ENCODE assay signal across 17 cellular contexts in the genomic region with DNA sequence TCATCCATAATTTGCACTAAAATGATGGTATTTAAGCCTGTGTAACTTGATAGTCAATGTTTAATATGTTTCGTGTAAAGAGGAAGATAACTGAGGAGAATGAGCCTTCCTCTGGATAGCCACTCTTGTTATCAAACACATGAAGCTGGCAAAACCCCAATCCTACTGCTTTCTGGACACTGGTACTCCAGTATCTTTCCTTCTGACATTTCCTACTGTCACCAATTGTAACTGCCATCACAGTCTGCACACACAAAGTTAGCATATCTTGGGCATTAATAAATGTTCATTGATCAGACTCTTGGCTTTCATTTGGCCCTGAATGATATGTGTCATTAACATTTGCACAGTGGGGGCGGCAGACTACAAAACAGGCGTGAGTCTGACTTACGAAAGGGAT.
A peak's percentile ranks its signal among the peaks of the same experiment; 100 is the strongest.
DNase-seq lines count a peak whose midpoint lies in the region; ATAC-seq, FAIRE-seq and TF ChIP-seq lines count a peak whose summit lies in the region.
"Had no signal": no experiment of that assay in that cellular context is flagged by ENCODE, and none has a peak within 500 bp of the region (broad histone marks: within the 10 kb centered on the region; RNA-seq: fewer than 3 reads in every experiment).

No MANE protein-coding gene starts in this region.

- no peak overlapping the region for H3K23ac ChIP-seq in H1 (ENCODE audit: insufficient read length)

- CTCF ChIA-PET in H1 (lab: Charles Lee; ENCODE audit: partially characterized antibody) = interaction anchor here (1.0 kb wide), 1 partner anchor 232 kb away, joined by 3 read pairs; no protein-coding TSS in a partner anchor

- no peak overlapping the region for H3K4me2 ChIP-seq in Loucy (ENCODE audit: low read depth, low read length, poor library complexity, severe bottlenecking)
- H3K4me2 ChIP-seq in H1 (ENCODE audit: insufficient read depth in 1 of 2, low read depth in 2 of 2, low read length in 2 of 2) = no peak overlapping the region
- H3K4me2 ChIP-seq in neural cell (ENCODE audit: low read length) = no peak overlapping the region

- H3K27me3 ChIP-seq in Loucy (ENCODE audit: insufficient read depth, low read length, poor library complexity, severe bottlenecking) (no peaks in the 10 kb centered on the region), H1 (replicated peaks in 1 of 4; ENCODE audit: control insufficient read depth in 3 of 4, extremely low read depth in 1 of 4, insufficient read depth in 3 of 4, low read length in 3 of 4) (no peaks in the 10 kb centered on the region), neural cell (ENCODE audit: insufficient read depth, low read depth, low read length) (no peaks in the 10 kb centered on the region), spleen (replicated peaks in 1 of 7) (no peaks in the 10 kb centered on the region)
- H3K27me3 ChIP-seq: BE2C had no signal

- TF ChIP-seq CTCF in Loucy (conservative IDR thresholded peaks at IDR 0.05; ENCODE audit: low read length) = no peak
- TF ChIP-seq CTCF in H1 (IDR thresholded peaks at IDR 0.05; ENCODE audit: control extremely low read depth in 1 of 3, insufficient read depth in 1 of 3, low read depth in 1 of 3, low read length in 3 of 3) = no peak
- no peak for TF ChIP-seq CTCF in neural cell (IDR thresholded peaks at IDR 0.05; ENCODE audit: poor library complexity, severe bottlenecking)
- no peak for TF ChIP-seq CTCF in spleen (IDR thresholded peaks at IDR 0.05 in 8 of 11, conservative IDR thresholded peaks at IDR 0.05 in 3 of 11)
- no peak for TF ChIP-seq CTCF in natural killer cell (IDR thresholded peaks at IDR 0.05)

- FAIRE-seq in H1 (lab: Jason Lieb, UNC) = no peak
- FAIRE-seq: GM12891 had no signal

- no peak overlapping the region for H3K27ac Mint-ChIP-seq in natural killer cell
- H3K27ac Mint-ChIP-seq: CD4-positive, alpha-beta memory T cell had no signal

- no peak for ATAC-seq in natural killer cell

- no peak overlapping the region for H2BK5ac ChIP-seq in H1 (ENCODE audit: low read depth, low read length)

- no peak overlapping the region for H3K4me3 Mint-ChIP-seq in natural killer cell
- H3K4me3 Mint-ChIP-seq: CD4-positive, alpha-beta memory T cell had no signal

- H3K9me3 Mint-ChIP-seq in natural killer cell = peaks cover 0 to 4% of the 10 kb centered on the region in 2 donors
- H3K9me3 Mint-ChIP-seq: CD4-positive, alpha-beta memory T cell had no signal

- H3K9me3 ChIP-seq in Loucy (ENCODE audit: insufficient read depth, low read depth, low read length) (no peaks in the 10 kb centered on the region), H1 (ENCODE audit: insufficient read depth in 2 of 2, low read depth in 1 of 2, low read length in 1 of 2) (no peaks in the 10 kb centered on the region), neural cell (ENCODE audit: low read length) (no peaks in the 10 kb centered on the region), spleen (no peaks in the 10 kb centered on the region)
- H3K9me3 ChIP-seq: BE2C, HAP-1 had no signal

- 80% methylated on average over 4 of the region's 4 CpGs; no CpG with 5 or more reads in 1 of the 2 experiments for WGBS in H1 (ENCODE audit: extremely low coverage in 1 of 2, insufficient coverage in 1 of 2, insufficient read length in 1 of 2, insufficient replicate concordance in 2 of 2, low coverage in 1 of 2, low lambda C conversion rate in 2 of 2, missing lambda C conversion rate in 1 of 2), 2 experiments
- WGBS in spleen, 5 donors = 74 to 92% (median 81%) methylated on average over 4 of the region's 4 CpGs

- H2BK15ac ChIP-seq in H1 (ENCODE audit: low read length) = no peak overlapping the region

- no peak overlapping the region for H3K27ac ChIP-seq in H1 (ENCODE audit: low read depth, low read length)
- peak overlapping the region; percentile 17 for H3K27ac ChIP-seq in neural cell (ENCODE audit: low read length)
- no peak overlapping the region for H3K27ac ChIP-seq in spleen
- H3K27ac ChIP-seq: C4-2B, HL-60 had no signal

- no peak overlapping the region for H3K9ac ChIP-seq in Loucy (ENCODE audit: low read depth, low read length, poor library complexity, severe bottlenecking)
- H3K9ac ChIP-seq in H1 (replicated peaks in 1 of 4; ENCODE audit: extremely low read depth in 1 of 4, low read depth in 3 of 4, low read length in 3 of 4) = no peak overlapping the region; a peak in 1 of 7 replicates
- H3K9ac ChIP-seq in neural cell (ENCODE audit: low read length) = no peak overlapping the region

- intact Hi-C loops in spleen (cut with DNase I; ENCODE audit: low total_unique reads) = no loop called here
- intact Hi-C loops in natural killer cell (cut with micrococcal nuclease) = no loop called here

- H3K79me2 ChIP-seq in Loucy (ENCODE audit: insufficient read depth, low read length) = no peaks in the 10 kb centered on the region
- H3K79me2 ChIP-seq in H1 (ENCODE audit: control insufficient read depth in 1 of 2, insufficient read depth in 2 of 2, low read length in 2 of 2) = no peaks in the 10 kb centered on the region
- H3K79me2 ChIP-seq in neural cell (replicated peaks; ENCODE audit: insufficient read depth, low read length) = no peaks in the 10 kb centered on the region

- H3K36me3 Mint-ChIP-seq in natural killer cell = no peaks in the 10 kb centered on the region
- H3K36me3 Mint-ChIP-seq: CD4-positive, alpha-beta memory T cell had no signal

- no peak for TF ChIP-seq EP300 in H1 (IDR thresholded peaks at IDR 0.05; ENCODE audit: borderline replicate concordance in 1 of 2, low read depth in 2 of 2, low read length in 2 of 2)
- TF ChIP-seq EP300 in neural cell (conservative IDR thresholded peaks at IDR 0.05; ENCODE audit: poor library complexity, severe bottlenecking) = peak; percentile 62

- H3K4me1 Mint-ChIP-seq in natural killer cell = no peaks in the 10 kb centered on the region
- H3K4me1 Mint-ChIP-seq: CD4-positive, alpha-beta memory T cell had no signal

- H3K79me1 ChIP-seq in H1 (ENCODE audit: low read depth, low read length) = no peaks in the 10 kb centered on the region

- no peaks in the 10 kb centered on the region for H3K23me2 ChIP-seq in H1 (ENCODE audit: low read depth, low read length)

- no peak overlapping the region for H4K8ac ChIP-seq in H1 (ENCODE audit: extremely low read depth, insufficient read depth, low read length)

- TF ChIP-seq POLR2A in H1 (IDR thresholded peaks at IDR 0.05; ENCODE audit: control extremely low read depth in 1 of 2, low read depth in 2 of 2, low read length in 2 of 2) (no peak), spleen (IDR thresholded peaks at IDR 0.05) (no peak)

- peak overlapping the region; percentile 46; the same call in 1 of the 2 replicates for H2AFZ ChIP-seq in Loucy (ENCODE audit: low read length)
- H2AFZ ChIP-seq in H1 (ENCODE audit: low read length) = peak overlapping the region; percentile 55; the same call in 1 of the 2 replicates
- no peak overlapping the region for H2AFZ ChIP-seq in neural cell (ENCODE audit: low read depth, low read length)

- TF ChIP-seq RAD21 in H1 (IDR thresholded peaks at IDR 0.05 in 1 of 2, conservative IDR thresholded peaks at IDR 0.05 in 1 of 2; ENCODE audit: low read depth in 2 of 2, low read length in 2 of 2) (no peak), neural cell (conservative IDR thresholded peaks at IDR 0.05) (no peak)

- no peak overlapping the region for H2BK120ac ChIP-seq in H1 (replicated peaks; ENCODE audit: low read depth, low read length)

- H4K20me1 ChIP-seq in Loucy (ENCODE audit: insufficient read depth, low read length, poor library complexity, severe bottlenecking) = no peaks in the 10 kb centered on the region
- H4K20me1 ChIP-seq in H1 (replicated peaks in 1 of 2; ENCODE audit: control insufficient read depth in 1 of 2, insufficient read depth in 2 of 2, low read length in 2 of 2) = no peaks in the 10 kb centered on the region
- no peaks in the 10 kb centered on the region for H4K20me1 ChIP-seq in neural cell (ENCODE audit: insufficient read depth)

- H4K91ac ChIP-seq in H1 (replicated peaks; ENCODE audit: insufficient read length, low read length) = no peak overlapping the region

- H3K4me1 ChIP-seq in Loucy (ENCODE audit: insufficient read depth, low read length, poor library complexity, severe bottlenecking) (peaks cover 6% of the 10 kb centered on the region), H1 (replicated peaks in 1 of 4; ENCODE audit: control insufficient read depth in 3 of 4, insufficient read depth in 4 of 4, low read length in 3 of 4) (peaks cover 0 to 5% (median 2%) of the 10 kb centered on the region in 4 experiments; a peak in 2 of 7 replicates), spleen (no peaks in the 10 kb centered on the region)
- H3K4me1 ChIP-seq: BE2C had no signal

- H3F3A ChIP-seq in Loucy (ENCODE audit: low read depth) (no peaks in the 10 kb centered on the region), neural cell (ENCODE audit: insufficient read depth, low read length, poor library complexity, severe bottlenecking) (no peaks in the 10 kb centered on the region)

- H3K4me3 ChIP-seq in Loucy (ENCODE audit: low read length, poor library complexity, severe bottlenecking) (no peak overlapping the region), H1 (ENCODE audit: extremely low read depth in 1 of 4, insufficient read depth in 2 of 4, low read depth in 3 of 4, low read length in 4 of 4) (no peak overlapping the region), neural cell (ENCODE audit: low read length) (peak overlapping the region; percentile 31), spleen (no peak overlapping the region)
- H3K4me3 ChIP-seq: HAP-1 had no signal

- peaks cover 0 to 4% of the 10 kb centered on the region in 2 donors for H3K27me3 Mint-ChIP-seq in natural killer cell (ENCODE audit: low read depth in 2 of 2)
- H3K27me3 Mint-ChIP-seq: CD4-positive, alpha-beta memory T cell had no signal

- POLR2A ChIA-PET in H1 (lab: Charles Lee; ENCODE audit: partially characterized antibody) = no interaction called here

- H3K36me3 ChIP-seq in Loucy (ENCODE audit: insufficient read depth, low read length) (no peaks in the 10 kb centered on the region), H1 (ENCODE audit: control insufficient read depth in 2 of 4, insufficient read depth in 4 of 4, low read length in 3 of 4) (no peaks in the 10 kb centered on the region), neural cell (ENCODE audit: insufficient read depth, low read length) (no peaks in the 10 kb centered on the region), spleen (no peaks in the 10 kb centered on the region)
- H3K36me3 ChIP-seq: BE2C, HAP-1 had no signal

- no peaks in the 10 kb centered on the region for H3K9me2 ChIP-seq in Loucy (replicated peaks; ENCODE audit: low read depth, low read length)
- H3K9me2 ChIP-seq in neural cell (ENCODE audit: insufficient read depth, low read length) = no peaks in the 10 kb centered on the region

- H3K4ac ChIP-seq in H1 (replicated peaks; ENCODE audit: insufficient read length, low read depth, low read length) = no peak overlapping the region

- no peak overlapping the region for H3K18ac ChIP-seq in H1 (ENCODE audit: extremely low read depth, low read length)

- DNase-seq in H1 (ENCODE audit: low read depth in 1 of 2, low spot score in 2 of 2) (no peak), superior temporal gyrus (ENCODE audit: extremely low spot score) (peak; percentile 79), spleen (no peak), SK-N-DZ (ENCODE audit: low spot score) (no peak), natural killer cell (no peak)
- DNase-seq: BE2C; CD4-positive, alpha-beta memory T cell; DMS153; DMS79 treated with DMSO at 0.1 percent for 48 hours; EL; GOT3 had no signal

- H2BK20ac ChIP-seq in H1 (ENCODE audit: low read length) = no peak overlapping the region

- no peak overlapping the region for H3K14ac ChIP-seq in H1 (ENCODE audit: insufficient read length)

- no peak overlapping the region for H2BK12ac ChIP-seq in H1 (ENCODE audit: low read depth, low read length)

- H3K56ac ChIP-seq in H1 (replicated peaks; ENCODE audit: insufficient read length, low read depth, low read length) = no peak overlapping the region

- H2AK5ac ChIP-seq in H1 (ENCODE audit: low read depth, low read length) = no peak overlapping the region

- H4K5ac ChIP-seq in H1 (ENCODE audit: insufficient read length, low read depth, low read length) = no peak overlapping the region
